27 cellular contexts compared by ENCODE assay signal in genomic region chr2:75074228-75074627, GRCh38.
"Had no signal": no experiment of that assay in that cellular context is flagged by ENCODE, and none has a peak within 500 bp of the region (broad histone marks: within the 10 kb centered on the region; RNA-seq: fewer than 3 reads in every experiment).

No MANE protein-coding gene starts in this region.

- H3K4me3 ChIP-seq: esophagus muscularis mucosa, gastroesophageal sphincter, hepatocyte, ovary, prostate gland, right lobe of liver, spleen, testis, tibial nerve, upper lobe of right lung, vagina had no signal

- H3K27me3 Mint-ChIP-seq: effector memory CD8-positive, alpha-beta T cell; naive thymus-derived CD8-positive, alpha-beta T cell; stimulated activated naive B cell treated with anti-CD40 and anti-IgM and Interleukin-4, amounts not matched to agents 10 μg/mL and 1 μg/mL and 100 μg/mL, for 72 hours; stimulated activated naive CD8-positive, alpha-beta T cell treated with anti-CD3 and anti-CD28 coated beads, Interleukin-15, amount 100 ng/mL, for 72 hours had no signal

- DNase-seq: effector memory CD8-positive, alpha-beta T cell; foreskin fibroblast; head of caudate nucleus; left colon; mammary epithelial cell; naive thymus-derived CD8-positive, alpha-beta T cell; nucleus accumbens; ovary; retina; right lobe of liver; spleen; stimulated activated CD4-positive, alpha-beta T cell treated with anti-CD3 and anti-CD28 coated beads, Interleukin-15, amount 100 ng/mL, for 24 hours; stimulated activated CD4-positive, alpha-beta T cell treated with anti-CD3 and anti-CD28 coated beads, Interleukin-1b, Interleukin-23, amount 100 ng/mL, for 48 hours; stimulated activated CD4-positive, alpha-beta T cell treated with anti-CD3 and anti-CD28 coated beads, Interleukin-4, amount 100 ng/mL, for 24 hours; stimulated activated naive B cell treated with anti-CD40 and anti-IgM and Interleukin-4, amounts not matched to agents 10 μg/mL and 1 μg/mL and 100 μg/mL, for 72 hours; stimulated activated naive CD8-positive, alpha-beta T cell treated with anti-CD3 and anti-CD28 coated beads, Interleukin-15, amount 100 ng/mL, for 72 hours; testis; upper lobe of right lung had no signal

- H3K36me3 ChIP-seq: esophagus muscularis mucosa, gastroesophageal sphincter, ovary, prostate gland, right lobe of liver, spleen, tibial nerve, upper lobe of right lung, vagina had no signal

- ATAC-seq: effector memory CD8-positive, alpha-beta T cell; gastroesophageal sphincter; left colon; naive thymus-derived CD8-positive, alpha-beta T cell; right lobe of liver; stimulated activated naive B cell treated with anti-CD40 and anti-IgM and Interleukin-4, amounts not matched to agents 10 μg/mL and 1 μg/mL and 100 μg/mL, for 72 hours; stimulated activated naive CD8-positive, alpha-beta T cell treated with anti-CD3 and anti-CD28 coated beads, Interleukin-15, amount 100 ng/mL, for 72 hours; upper lobe of right lung had no signal

- H3K36me3 Mint-ChIP-seq: naive thymus-derived CD8-positive, alpha-beta T cell had no signal

- H3K27ac Mint-ChIP-seq: dendritic cell treated with granulocyte-macrophage colony-stimulating factor and Interleukin-4, amounts not matched to agents 40 ng/mL and 50 ng/mL, for 4 days; effector memory CD8-positive, alpha-beta T cell; stimulated activated naive B cell treated with anti-CD40 and anti-IgM and Interleukin-4, amounts not matched to agents 10 μg/mL and 1 μg/mL and 100 μg/mL, for 72 hours; stimulated activated naive CD8-positive, alpha-beta T cell treated with anti-CD3 and anti-CD28 coated beads, Interleukin-15, amount 100 ng/mL, for 72 hours had no signal

- H3K79me2 ChIP-seq: hepatocyte had no signal

- H3K4me1 ChIP-seq: esophagus muscularis mucosa, gastroesophageal sphincter, prostate gland, right lobe of liver, spleen, testis, tibial nerve, upper lobe of right lung, vagina had no signal

- H3K4me1 Mint-ChIP-seq: neural crest cell; stimulated activated naive B cell treated with anti-CD40 and anti-IgM and Interleukin-4, amounts not matched to agents 10 μg/mL and 1 μg/mL and 100 μg/mL, for 72 hours; stimulated activated naive CD8-positive, alpha-beta T cell treated with anti-CD3 and anti-CD28 coated beads, Interleukin-15, amount 100 ng/mL, for 72 hours had no signal

- H3K27ac ChIP-seq: epithelial cell of prostate, esophagus muscularis mucosa, gastroesophageal sphincter, hepatocyte, ovary, prostate gland, right lobe of liver, spleen, testis, tibial nerve, upper lobe of right lung, vagina had no signal

- H3K4me3 Mint-ChIP-seq: dendritic cell treated with granulocyte-macrophage colony-stimulating factor and Interleukin-4, amounts not matched to agents 40 ng/mL and 50 ng/mL, for 4 days; effector memory CD8-positive, alpha-beta T cell; naive thymus-derived CD8-positive, alpha-beta T cell; neural crest cell; stimulated activated naive B cell treated with anti-CD40 and anti-IgM and Interleukin-4, amounts not matched to agents 10 μg/mL and 1 μg/mL and 100 μg/mL, for 72 hours; stimulated activated naive CD8-positive, alpha-beta T cell treated with anti-CD3 and anti-CD28 coated beads, Interleukin-15, amount 100 ng/mL, for 72 hours had no signal

- H3K9me3 Mint-ChIP-seq: dendritic cell treated with granulocyte-macrophage colony-stimulating factor and Interleukin-4, amounts not matched to agents 40 ng/mL and 50 ng/mL, for 4 days; effector memory CD8-positive, alpha-beta T cell; naive thymus-derived CD8-positive, alpha-beta T cell; neural crest cell; stimulated activated naive B cell treated with anti-CD40 and anti-IgM and Interleukin-4, amounts not matched to agents 10 μg/mL and 1 μg/mL and 100 μg/mL, for 72 hours; stimulated activated naive CD8-positive, alpha-beta T cell treated with anti-CD3 and anti-CD28 coated beads, Interleukin-15, amount 100 ng/mL, for 72 hours had no signal

- H2AFZ ChIP-seq: hepatocyte had no signal

- H3K4me2 ChIP-seq: hepatocyte had no signal

- H3K9me3 ChIP-seq: esophagus muscularis mucosa, gastroesophageal sphincter, ovary, prostate gland, right lobe of liver, spleen, testis, tibial nerve, upper lobe of right lung, vagina had no signal

- H3K27me3 ChIP-seq: esophagus muscularis mucosa, gastroesophageal sphincter, hepatocyte, ovary, right lobe of liver, spleen, testis, tibial nerve, upper lobe of right lung, vagina had no signal
